In the genomic region with DNA sequence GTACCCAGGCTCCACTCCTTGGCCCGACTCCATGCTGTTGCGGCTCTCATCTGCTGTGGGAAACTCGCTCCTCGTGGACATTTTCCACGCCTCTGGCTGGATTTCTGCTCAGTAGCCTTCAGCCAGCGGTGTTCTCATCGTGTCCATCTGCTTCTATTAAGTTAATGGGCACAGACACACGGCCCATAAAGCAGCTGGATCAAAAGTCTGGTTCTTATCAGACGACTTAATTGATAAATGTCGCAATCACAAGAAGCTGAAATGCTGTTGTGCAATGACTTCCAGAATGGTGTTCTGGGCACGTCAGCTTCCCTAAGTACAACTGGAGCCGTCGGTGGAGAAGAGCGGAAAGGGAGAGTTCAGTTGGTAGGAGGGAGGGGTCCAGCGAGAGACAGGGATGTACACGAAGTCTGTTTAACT, we compare ENCODE assay signal across 10 cellular contexts.
DNase-seq lines count a peak whose midpoint lies in the region; ATAC-seq and TF ChIP-seq lines count a peak whose summit lies in the region.
"Had no signal": no experiment of that assay in that cellular context is flagged by ENCODE, and none has a peak within 500 bp of the region (broad histone marks: within the 10 kb centered on the region; RNA-seq: fewer than 3 reads in every experiment).

No MANE protein-coding gene starts in this region.

- peak overlapping the region; percentile 95 for H3K27ac Mint-ChIP-seq in activated CD4-positive, alpha-beta T cell treated with anti-CD3 and anti-CD28 coated beads for 36 hours
- H3K27ac Mint-ChIP-seq in stimulated activated memory B cell treated with anti-CD40 and anti-IgM and Interleukin-4, amounts not matched to agents 10 μg/mL and 1 μg/mL and 100 μg/mL, for 72 hours = peak overlapping the region; percentile 64

- no peak for TF ChIP-seq CTCF in SK-N-SH (IDR thresholded peaks at IDR 0.05)

- H3K36me3 Mint-ChIP-seq in activated CD4-positive, alpha-beta T cell treated with anti-CD3 and anti-CD28 coated beads for 36 hours (ENCODE audit: low read depth) = peaks cover 40% of the 10 kb centered on the region
- H3K36me3 Mint-ChIP-seq in stimulated activated memory B cell treated with anti-CD40 and anti-IgM and Interleukin-4, amounts not matched to agents 10 μg/mL and 1 μg/mL and 100 μg/mL, for 72 hours = peaks cover 32% of the 10 kb centered on the region

- H3K4me3 ChIP-seq in SK-N-SH (ENCODE audit: low read depth in 2 of 2, low read length in 1 of 2) = no peak overlapping the region
- H3K4me3 ChIP-seq: prostate gland, thoracic aorta had no signal

- no peak overlapping the region for H2AFZ ChIP-seq in SK-N-SH (ENCODE audit: low read depth)

- no peaks in the 10 kb centered on the region for H3K9me3 Mint-ChIP-seq in activated CD4-positive, alpha-beta T cell treated with anti-CD3 and anti-CD28 coated beads for 36 hours (ENCODE audit: low read depth)
- no peaks in the 10 kb centered on the region for H3K9me3 Mint-ChIP-seq in stimulated activated memory B cell treated with anti-CD40 and anti-IgM and Interleukin-4, amounts not matched to agents 10 μg/mL and 1 μg/mL and 100 μg/mL, for 72 hours

- CTCF ChIA-PET in activated CD4-positive, alpha-beta T cell treated with anti-CD3 and anti-CD28 coated beads for 36 hours (lab: Charles Lee) = interaction anchor here (1.0 to 1.4 kb wide), 2 partner anchors 12 to 14 kb away, joined by 3 to 5 read pairs; no protein-coding TSS in a partner anchor
- CTCF ChIA-PET in SK-N-SH (lab: Yijun Ruan, JAX) = interaction anchor here (1.0 to 1.5 kb wide), 5 partner anchors 13 to 352 kb away, joined by 3 to 5 read pairs (median 3); no protein-coding TSS in a partner anchor

- no peaks in the 10 kb centered on the region for H3K79me2 ChIP-seq in SK-N-SH (ENCODE audit: insufficient read depth)

- 51% methylated on average over 16 of the region's 16 CpGs for WGBS in SK-N-SH (ENCODE audit: low lambda C conversion rate)

- H3F3A ChIP-seq in SK-N-SH (replicated peaks; ENCODE audit: insufficient read depth) = no peaks in the 10 kb centered on the region

- no peak for DNase-seq in activated CD4-positive, alpha-beta T cell treated with anti-CD3 and anti-CD28 coated beads for 36 hours
- DNase-seq in activated CD4-positive, alpha-beta T cell treated with anti-CD3 and anti-CD28 coated beads for 4 hours = no peak
- peak; percentile 77 for DNase-seq in SK-N-SH
- DNase-seq in fibroblast of the conjunctiva (ENCODE audit: low read depth) = peak; percentile 89
- no peak for DNase-seq in NCI-H748 treated with DMSO at 0.1 percent for 48 hours (lab: John Stamatoyannopoulos, UW)
- no peak for DNase-seq in iPS-NIHi7 (ENCODE audit: extremely low spot score)

- H3K4me1 ChIP-seq in SK-N-SH (ENCODE audit: control insufficient read depth in 1 of 2, insufficient read depth in 2 of 2, low read depth in 1 of 2, low read length in 1 of 2) = peaks cover 12 to 46% of the 10 kb centered on the region in 2 experiments
- H3K4me1 ChIP-seq: prostate gland had no signal

- H3K36me3 ChIP-seq in SK-N-SH (replicated peaks in 1 of 2; ENCODE audit: control insufficient read depth in 1 of 2, insufficient read depth in 2 of 2, low read length in 1 of 2) = peaks cover 0 to 11% of the 10 kb centered on the region in 2 experiments
- H3K36me3 ChIP-seq: prostate gland, thoracic aorta had no signal

- H3K27ac ChIP-seq in SK-N-SH (ENCODE audit: low read depth in 2 of 2, low read length in 1 of 2) = peak overlapping the region in 1 of 2 experiments; percentile 67; a peak in 2 of 4 replicates
- H3K27ac ChIP-seq: prostate gland, thoracic aorta had no signal

- POLR2A ChIA-PET in activated CD4-positive, alpha-beta T cell treated with anti-CD3 and anti-CD28 coated beads for 36 hours (lab: Charles Lee) = no interaction called here
- POLR2A ChIA-PET in SK-N-SH (lab: Yijun Ruan, JAX) = interaction anchor here (1.3 to 1.8 kb wide), 2 partner anchors 12 to 53 kb away, joined by 4 to 5 read pairs; no protein-coding TSS in a partner anchor

- H3K4me1 Mint-ChIP-seq in activated CD4-positive, alpha-beta T cell treated with anti-CD3 and anti-CD28 coated beads for 36 hours = peaks cover 80% of the 10 kb centered on the region
- peaks cover 41% of the 10 kb centered on the region for H3K4me1 Mint-ChIP-seq in stimulated activated memory B cell treated with anti-CD40 and anti-IgM and Interleukin-4, amounts not matched to agents 10 μg/mL and 1 μg/mL and 100 μg/mL, for 72 hours

- ATAC-seq in activated CD4-positive, alpha-beta T cell treated with anti-CD3 and anti-CD28 coated beads for 36 hours = no peak
- ATAC-seq in stimulated activated memory B cell treated with anti-CD40 and anti-IgM and Interleukin-4, amounts not matched to agents 10 μg/mL and 1 μg/mL and 100 μg/mL, for 72 hours = no peak
- no peak for ATAC-seq in GM19395 (IDR thresholded peaks at IDR 0.05; ENCODE audit: unreplicated experiment)

- TF ChIP-seq EP300 in SK-N-SH (IDR thresholded peaks at IDR 0.05; ENCODE audit: borderline replicate concordance in 1 of 2, low read depth in 1 of 2, low read length in 1 of 2) = peak in 1 of 2 experiments; percentile 95; a peak in 2 of 4 replicates

- no peaks in the 10 kb centered on the region for H4K20me1 ChIP-seq in SK-N-SH (ENCODE audit: insufficient read depth)

- H3K27me3 ChIP-seq in SK-N-SH (ENCODE audit: insufficient read depth) = no peaks in the 10 kb centered on the region

- peak overlapping the region; percentile 14; the same call in 1 of the 2 replicates for H3K4me2 ChIP-seq in SK-N-SH

- H3K9me2 ChIP-seq in SK-N-SH = no peaks in the 10 kb centered on the region

- peak; percentile 33 for TF ChIP-seq RAD21 in SK-N-SH (IDR thresholded peaks at IDR 0.05; ENCODE audit: low read length)

- intact Hi-C loops in activated CD4-positive, alpha-beta T cell treated with anti-CD3 and anti-CD28 coated beads for 36 hours (cut with DNase I, micrococcal nuclease) = loop anchor here (1.0 to 2.0 kb wide), 2 partner anchors 19 to 21 kb away; no protein-coding TSS in a partner anchor

- no peaks in the 10 kb centered on the region for H3K27me3 Mint-ChIP-seq in activated CD4-positive, alpha-beta T cell treated with anti-CD3 and anti-CD28 coated beads for 36 hours
- no peaks in the 10 kb centered on the region for H3K27me3 Mint-ChIP-seq in stimulated activated memory B cell treated with anti-CD40 and anti-IgM and Interleukin-4, amounts not matched to agents 10 μg/mL and 1 μg/mL and 100 μg/mL, for 72 hours

- no peak overlapping the region for H3K9ac ChIP-seq in SK-N-SH

- H3K9me3 ChIP-seq in SK-N-SH = no peaks in the 10 kb centered on the region
- H3K9me3 ChIP-seq: prostate gland, thoracic aorta had no signal

- H3K4me3 Mint-ChIP-seq in activated CD4-positive, alpha-beta T cell treated with anti-CD3 and anti-CD28 coated beads for 36 hours = peak overlapping the region; percentile 7
- H3K4me3 Mint-ChIP-seq in stimulated activated memory B cell treated with anti-CD40 and anti-IgM and Interleukin-4, amounts not matched to agents 10 μg/mL and 1 μg/mL and 100 μg/mL, for 72 hours = no peak overlapping the region

TF ChIP-seq in SK-N-SH, 30 proteins besides CTCF, POLR2A, EP300 and RAD21 (continues in another document):
- no peak for TF ChIP-seq RXRA (IDR thresholded peaks at IDR 0.05; ENCODE audit: borderline replicate concordance, low read depth)
- TF ChIP-seq CHD2 (IDR thresholded peaks at IDR 0.05; ENCODE audit: low read length, partially characterized antibody) = peak; percentile 73
- no peak for TF ChIP-seq EZH2phosphoT487 (IDR thresholded peaks at IDR 0.05; ENCODE audit: borderline replicate concordance, low read depth)
- TF ChIP-seq POLR2AphosphoS5 (IDR thresholded peaks at IDR 0.05; ENCODE audit: low read depth, low read length) = peak; percentile 83
- no peak for TF ChIP-seq REST (IDR thresholded peaks at IDR 0.05; ENCODE audit: low read depth, low read length)
- no peak for TF ChIP-seq NFIC (IDR thresholded peaks at IDR 0.05; ENCODE audit: borderline replicate concordance)
- TF ChIP-seq, protein P1, sequence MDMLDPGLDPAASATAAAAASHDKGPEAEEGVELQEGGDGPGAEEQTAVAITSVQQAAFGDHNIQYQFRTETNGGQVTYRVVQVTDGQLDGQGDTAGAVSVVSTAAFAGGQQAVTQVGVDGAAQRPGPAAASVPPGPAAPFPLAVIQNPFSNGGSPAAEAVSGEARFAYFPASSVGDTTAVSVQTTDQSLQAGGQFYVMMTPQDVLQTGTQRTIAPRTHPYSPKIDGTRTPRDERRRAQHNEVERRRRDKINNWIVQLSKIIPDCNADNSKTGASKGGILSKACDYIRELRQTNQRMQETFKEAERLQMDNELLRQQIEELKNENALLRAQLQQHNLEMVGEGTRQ (IDR thresholded peaks at IDR 0.05; ENCODE audit: borderline replicate concordance, low read depth, low read length) = no peak
- no peak for TF ChIP-seq ELF1 (IDR thresholded peaks at IDR 0.05)
- TF ChIP-seq RCOR1 (IDR thresholded peaks at IDR 0.05; ENCODE audit: low read length) = peak; percentile 90

Comparison
In these comparisons a context has a peak if more than half of its experiments do, and no peak if none do; other contexts are left out.
1. DNase-seq: peak in SK-N-SH (single experiment) and fibroblast of the conjunctiva (single experiment); none in activated CD4-positive, alpha-beta T cell treated with anti-CD3 and anti-CD28 coated beads for 36 hours (single experiment), activated CD4-positive, alpha-beta T cell treated with anti-CD3 and anti-CD28 coated beads for 4 hours (0 of 2), NCI-H748 treated with DMSO at 0.1 percent for 48 hours (single experiment) and iPS-NIHi7 (single experiment).